Comparison of ENCODE assay signal across 13 cellular contexts in genomic region chr7:16811555-16811954, GRCh38. TPM values are rescaled to one million over a fixed set of nuclear protein-coding genes. Genes with fewer than 3 reads are reported as not detected.
DNase-seq lines count a peak whose midpoint lies in the region; ATAC-seq, FAIRE-seq and TF ChIP-seq lines count a peak whose summit lies in the region.
"Had no signal": no experiment of that assay in that cellular context is flagged by ENCODE, and none has a peak within 500 bp of the region (broad histone marks: within the 10 kb centered on the region; RNA-seq: fewer than 3 reads in every experiment).

No MANE protein-coding gene starts in this region.

- no peaks in the 10 kb centered on the region for H3K9me3 ChIP-seq in Caco-2
- no peaks in the 10 kb centered on the region for H3K9me3 ChIP-seq in mucosa of descending colon
- no peaks in the 10 kb centered on the region for H3K9me3 ChIP-seq in suprapubic skin
- H3K9me3 ChIP-seq: gastroesophageal sphincter, lower lobe of right lung, psoas muscle had no signal

- peaks cover 8% of the 10 kb centered on the region for H3K9me3 Mint-ChIP-seq in Caco-2 (ENCODE audit: unreplicated experiment)
- H3K9me3 Mint-ChIP-seq in activated naive CD8-positive, alpha-beta T cell treated with anti-CD3 and anti-CD28 coated beads for 36 hours, result no peaks in the 10 kb centered on the region

- H3K4me1 Mint-ChIP-seq in Caco-2 (ENCODE audit: low read depth, unreplicated experiment), result peaks cover 55% of the 10 kb centered on the region
- no peaks in the 10 kb centered on the region for H3K4me1 Mint-ChIP-seq in activated naive CD8-positive, alpha-beta T cell treated with anti-CD3 and anti-CD28 coated beads for 36 hours

- no peak overlapping the region for H3K27ac ChIP-seq in suprapubic skin
- H3K27ac ChIP-seq: gastroesophageal sphincter, lower lobe of right lung, psoas muscle had no signal

- no peaks in the 10 kb centered on the region for H3K27me3 Mint-ChIP-seq in Caco-2 (ENCODE audit: insufficient read depth, unreplicated experiment)
- H3K27me3 Mint-ChIP-seq in activated naive CD8-positive, alpha-beta T cell treated with anti-CD3 and anti-CD28 coated beads for 36 hours, result peaks cover 4% of the 10 kb centered on the region

- TF ChIP-seq CTCF in Caco-2 (IDR thresholded peaks at IDR 0.05; ENCODE audit: insufficient read depth in 1 of 2, low read depth in 1 of 2, low read length in 1 of 2, severe bottlenecking in 1 of 2, unreplicated experiment in 1 of 2) (no peak), mucosa of descending colon (IDR thresholded peaks at IDR 0.05) (no peak), suprapubic skin (IDR thresholded peaks at IDR 0.05) (no peak)

- H3K36me3 Mint-ChIP-seq in Caco-2 (ENCODE audit: insufficient read depth, unreplicated experiment), result no peaks in the 10 kb centered on the region
- no peaks in the 10 kb centered on the region for H3K36me3 Mint-ChIP-seq in activated naive CD8-positive, alpha-beta T cell treated with anti-CD3 and anti-CD28 coated beads for 36 hours

- ATAC-seq in mucosa of descending colon (peak; percentile 68), HG02938 (IDR thresholded peaks at IDR 0.05; ENCODE audit: unreplicated experiment) (no peak), GM19463 (IDR thresholded peaks at IDR 0.05; ENCODE audit: unreplicated experiment) (no peak)
- ATAC-seq: gastroesophageal sphincter, psoas muscle had no signal

- H3K4me1 ChIP-seq in Caco-2 (peaks cover 55% of the 10 kb centered on the region), mucosa of descending colon (ENCODE audit: low read depth) (peaks cover 33% of the 10 kb centered on the region), suprapubic skin (no peaks in the 10 kb centered on the region)
- H3K4me1 ChIP-seq: gastroesophageal sphincter, lower lobe of right lung, psoas muscle had no signal

- no peak for DNase-seq in Caco-2
- DNase-seq in M059J (ENCODE audit: low read depth), result peak; percentile 76
- DNase-seq in mucosa of descending colon, result no peak
- DNase-seq in suprapubic skin (ENCODE audit: low spot score in 2 of 2), result no peak
- no peak for DNase-seq in activated naive CD8-positive, alpha-beta T cell treated with anti-CD3 and anti-CD28 coated beads for 36 hours
- DNase-seq: anterior cingulate cortex, lower lobe of right lung, psoas muscle, T1000 had no signal

- H3K36me3 ChIP-seq in Caco-2 (ENCODE audit: control insufficient read depth, insufficient read depth, low read length) (no peaks in the 10 kb centered on the region), mucosa of descending colon (ENCODE audit: low read depth) (no peaks in the 10 kb centered on the region), suprapubic skin (no peaks in the 10 kb centered on the region)
- H3K36me3 ChIP-seq: gastroesophageal sphincter, lower lobe of right lung had no signal

- peak overlapping the region; percentile 54 for H3K4me3 Mint-ChIP-seq in Caco-2 (ENCODE audit: unreplicated experiment)
- no peak overlapping the region for H3K4me3 Mint-ChIP-seq in activated naive CD8-positive, alpha-beta T cell treated with anti-CD3 and anti-CD28 coated beads for 36 hours

- H3K4me3 ChIP-seq in Caco-2 (ENCODE audit: low read depth, low read length) (no peak overlapping the region), mucosa of descending colon (no peak overlapping the region), suprapubic skin (no peak overlapping the region)
- H3K4me3 ChIP-seq: gastroesophageal sphincter, lower lobe of right lung, psoas muscle had no signal

- BruUV-seq in Caco-2 (replicated peaks; lab: Mats Ljungman, UMichigan), result no TSS peak

- WGBS in suprapubic skin, result 62% methylated on average over 2 of the region's 2 CpGs

- TF ChIP-seq EP300 in suprapubic skin (IDR thresholded peaks at IDR 0.05), result no peak

- POLR2A ChIA-PET in Caco-2 (lab: Charles Lee), result no interaction called here

- H3K27me3 ChIP-seq in Caco-2 (replicated peaks; ENCODE audit: control insufficient read depth, insufficient read depth, low read length) (no peaks in the 10 kb centered on the region), suprapubic skin (no peaks in the 10 kb centered on the region)
- H3K27me3 ChIP-seq: gastroesophageal sphincter had no signal

- intact Hi-C loops in Caco-2 (cut with micrococcal nuclease; ENCODE audit: unreplicated experiment), result loop anchor here (1.0 kb wide), 1 partner anchor 36 kb away; no protein-coding TSS in a partner anchor
- intact Hi-C loops in mucosa of descending colon (cut with DNase I, micrococcal nuclease), result no loop called here

- peak overlapping the region; percentile 80 for H3K27ac Mint-ChIP-seq in Caco-2 (ENCODE audit: unreplicated experiment)
- no peak overlapping the region for H3K27ac Mint-ChIP-seq in activated naive CD8-positive, alpha-beta T cell treated with anti-CD3 and anti-CD28 coated beads for 36 hours

- CTCF ChIA-PET in Caco-2 (lab: Charles Lee), result no interaction called here

- no peak for TF ChIP-seq POLR2A in suprapubic skin (IDR thresholded peaks at IDR 0.05)

- FAIRE-seq in colon (lab: Jason Lieb, UNC), result peak; percentile 90

RNA-seq across cellular contexts. Expression of gene AGR2, which starts 6.8 kb away (rescaled TPM):
- total RNA-seq in Caco-2 (2022) (343 and 467 TPM in 2 replicates), mucosa of descending colon (100 to 1,000 TPM; 191 to 861 (median 775) TPM), suprapubic skin (10 to 100 TPM in 2 of 4 donors, 1 to 10 TPM in 1, not detected in 1; 8.5 to 19.3 (median 15.8) TPM)
- total RNA-seq in M059J (2014; rRNA removed; shearing (Covaris generic)), result not detected in 2 replicates
- not detected for total RNA-seq in activated naive CD8-positive, alpha-beta T cell treated with anti-CD3 and anti-CD28 coated beads for 36 hours
- total RNA-seq: psoas muscle had no signal

RNA-seq across cellular contexts. Expression of gene TSPAN13, which starts 58.0 kb away (rescaled TPM):
- total RNA-seq in Caco-2 (2022), result 193 and 208 TPM in 2 replicates
- total RNA-seq in M059J (2014; rRNA removed; shearing (Covaris generic)), result 66.5 and 75.5 TPM in 2 replicates
- 10 to 100 TPM; 38.9 to 91.4 (median 90.8) TPM for total RNA-seq in mucosa of descending colon
- 10 to 100 TPM in 3 of 4 donors, 1 to 10 TPM in 1; 6.9 to 17.2 (median 12.4) TPM for total RNA-seq in suprapubic skin
- 1 to 10 TPM; 1.1 to 1.4 TPM for total RNA-seq in activated naive CD8-positive, alpha-beta T cell treated with anti-CD3 and anti-CD28 coated beads for 36 hours

Comparison
In these comparisons a context has a peak if more than half of its experiments do, and no peak if none do; other contexts are left out.
1. RNA of gene AGR2, which starts 6.8 kb away (total RNA-seq): 191 to 861 TPM in mucosa of descending colon and 343 to 467 TPM in Caco-2; 8.5 to 19.3 TPM in suprapubic skin, not detected in M059J and not detected in activated naive CD8-positive, alpha-beta T cell treated with anti-CD3 and anti-CD28 coated beads for 36 hours; every median in the first group is over 4 times any median in the second.